ENCODE assay signal across 8 cellular contexts in genomic region chr1:105137543-105138444, GRCh38.
A peak's percentile ranks its signal among the peaks of the same experiment; 100 is the strongest.
DNase-seq lines count a peak whose midpoint lies in the region; ATAC-seq and TF ChIP-seq lines count a peak whose summit lies in the region.

No MANE protein-coding gene starts in this region.

- in situ Hi-C loops in transverse colon (cut with MboI; ENCODE audit: low pct_ligation_motif_present in 1 of 4, low pct_unique_long_range_greater_than_20kb in 1 of 4, low sequenced_read_pairs in 3 of 4): no loop called here

- H3K9me3 ChIP-seq in spleen (peaks cover 0 to 17% (median 2%) of the 10 kb centered on the region in 8 donors), transverse colon (no peaks in the 10 kb centered on the region)

- 60 to 74% (median 66%) methylated on average over 12 to 14 of the region's 14 CpGs for WGBS in spleen, 5 donors
- WGBS in transverse colon (ENCODE audit: low coverage in 1 of 2), 2 donors: 62% methylated on average over 14 of the region's 14 CpGs; no CpG with 5 or more reads in 1 of the 2 donors

- H3K27me3 Mint-ChIP-seq in WTC11 (ENCODE audit: low read depth): no peaks in the 10 kb centered on the region; the same call in 1 of the 2 replicates

- H3K36me3 Mint-ChIP-seq in WTC11: no peaks in the 10 kb centered on the region

- intact Hi-C loops in spleen (cut with DNase I; ENCODE audit: low total_unique reads) (no loop called here), transverse colon (cut with DNase I; ENCODE audit: low total_unique reads) (no loop called here)

- ATAC-seq in WTC11 (peak; percentile 100), HG03135 (IDR thresholded peaks at IDR 0.05; ENCODE audit: unreplicated experiment) (no peak), esophagus mucosa (no peak)

- H3K27ac ChIP-seq in spleen: no peak overlapping the region
- H3K27ac ChIP-seq in transverse colon: no peak overlapping the region

- H3K4me3 Mint-ChIP-seq in WTC11: no peak overlapping the region

- H3K27ac Mint-ChIP-seq in WTC11: no peak overlapping the region

- no peaks in the 10 kb centered on the region for H3K9me3 Mint-ChIP-seq in WTC11

- CTCF ChIA-PET in WTC11 (lab: Charles Lee): interaction anchor here (0.6 to 1.3 kb wide), 16 partner anchors 8 to 490 kb away, joined by 3 to 6 read pairs (median 4); no protein-coding TSS in a partner anchor

- TF ChIP-seq POLR2A in spleen (IDR thresholded peaks at IDR 0.05): no peak
- no peak for TF ChIP-seq POLR2A in transverse colon (IDR thresholded peaks at IDR 0.05)

- POLR2A ChIA-PET in WTC11 (lab: Charles Lee): no interaction called here

- H3K27me3 ChIP-seq in spleen (replicated peaks in 1 of 7) (no peaks in the 10 kb centered on the region), transverse colon (no peaks in the 10 kb centered on the region)

- peak; percentile 48 for TF ChIP-seq CTCF in WTC11 (IDR thresholded peaks at IDR 0.05)
- no peak for TF ChIP-seq CTCF in spleen (IDR thresholded peaks at IDR 0.05 in 8 of 11, conservative IDR thresholded peaks at IDR 0.05 in 3 of 11)
- no peak for TF ChIP-seq CTCF in transverse colon (IDR thresholded peaks at IDR 0.05)

- H3K4me3 ChIP-seq in spleen (no peak overlapping the region), transverse colon (no peak overlapping the region)

- no peaks in the 10 kb centered on the region for H3K36me3 ChIP-seq in spleen
- H3K36me3 ChIP-seq in transverse colon: no peaks in the 10 kb centered on the region

- no peaks in the 10 kb centered on the region; the same call in 1 of the 2 replicates for H3K4me1 Mint-ChIP-seq in WTC11

- H3K4me1 ChIP-seq in spleen: no peaks in the 10 kb centered on the region
- no peaks in the 10 kb centered on the region for H3K4me1 ChIP-seq in transverse colon

- peak; percentile 75 for DNase-seq in NCI-H748 (lab: John Stamatoyannopoulos, UW; ENCODE audit: unreplicated experiment)
- no peak for DNase-seq in NCI-H748 treated with DMSO at 0.1 percent for 48 hours (lab: John Stamatoyannopoulos, UW)
- DNase-seq in NCI-H1436 (lab: John Stamatoyannopoulos, UW): peak; percentile 57
- peak; percentile 72 for DNase-seq in WTC11 (ENCODE audit: low spot score)
- DNase-seq in spleen: peak; percentile 69
- no peak for DNase-seq in transverse colon

- no peak for TF ChIP-seq EP300 in transverse colon (IDR thresholded peaks at IDR 0.05; ENCODE audit: low read depth)

TF ChIP-seq in WTC11, 78 proteins besides CTCF, POLR2A, EP300 and RAD21:
- TF ChIP-seq ZNF232 (CRISPR knock-in tag; IDR thresholded peaks at IDR 0.05): no peak
- TF ChIP-seq ZNF423 (CRISPR knock-in tag; IDR thresholded peaks at IDR 0.05): no peak
- no peak for TF ChIP-seq SMAD3 (CRISPR knock-in tag; IDR thresholded peaks at IDR 0.05; ENCODE audit: borderline replicate concordance)
- no peak for TF ChIP-seq MYBL2 (CRISPR knock-in tag; IDR thresholded peaks at IDR 0.05)

Comparison
In these comparisons a context has a peak if more than half of its experiments do, and no peak if none do; other contexts are left out.
1. DNase-seq: peak in NCI-H748 (single experiment), NCI-H1436 (single experiment), WTC11 (single experiment) and spleen (single experiment); none in NCI-H748 treated with DMSO at 0.1 percent for 48 hours (single experiment) and transverse colon (single experiment).